ENCODE assay signal across 1 cellular context in the genomic region with DNA sequence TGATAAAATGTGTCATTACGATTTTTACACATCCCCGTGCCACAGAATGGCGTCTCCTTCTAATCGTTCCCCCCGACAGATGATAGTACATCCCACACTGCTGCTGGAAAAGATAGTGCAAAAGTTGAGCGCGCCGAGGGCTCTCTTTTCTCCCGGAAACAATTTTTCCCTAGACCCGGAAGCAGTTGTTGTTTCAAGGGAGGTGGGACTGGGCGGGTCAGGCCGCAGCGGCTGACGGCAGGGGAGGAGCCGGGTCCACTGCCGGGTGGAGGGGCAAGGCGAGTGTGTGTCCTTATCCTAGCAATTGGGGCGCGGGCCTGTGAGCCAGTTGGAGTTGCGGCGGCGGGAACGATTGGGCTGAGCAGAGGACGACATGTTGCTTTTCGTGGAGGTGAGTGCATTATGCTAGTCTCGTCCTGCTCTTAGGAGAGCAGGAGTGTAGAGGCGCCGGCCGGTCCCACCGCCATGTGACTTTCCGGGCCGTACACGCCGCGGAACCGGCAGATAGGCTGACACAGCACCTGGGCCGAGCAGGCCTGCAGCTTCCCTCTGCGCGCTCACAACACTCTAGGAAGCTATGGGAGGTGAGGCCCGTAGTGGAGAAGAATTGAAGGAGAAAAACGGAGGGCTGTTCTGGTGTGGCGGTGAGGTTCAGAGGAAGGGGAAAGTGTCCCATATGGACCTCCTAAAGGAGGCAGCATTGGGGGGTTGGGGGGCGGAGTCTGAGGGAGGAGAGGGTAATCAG.
TF ChIP-seq lines count a peak whose summit lies in the region.

A gene (plus strand): TSS at position 248 of the 745 bp plus-strand sequence. CDS start 126 bp downstream, at position 374.

TF ChIP-seq in GM12878, 131 proteins besides CTCF, POLR2A, EP300 and RAD21 (continued from another document and continues in another):
- TF ChIP-seq, protein P1, sequence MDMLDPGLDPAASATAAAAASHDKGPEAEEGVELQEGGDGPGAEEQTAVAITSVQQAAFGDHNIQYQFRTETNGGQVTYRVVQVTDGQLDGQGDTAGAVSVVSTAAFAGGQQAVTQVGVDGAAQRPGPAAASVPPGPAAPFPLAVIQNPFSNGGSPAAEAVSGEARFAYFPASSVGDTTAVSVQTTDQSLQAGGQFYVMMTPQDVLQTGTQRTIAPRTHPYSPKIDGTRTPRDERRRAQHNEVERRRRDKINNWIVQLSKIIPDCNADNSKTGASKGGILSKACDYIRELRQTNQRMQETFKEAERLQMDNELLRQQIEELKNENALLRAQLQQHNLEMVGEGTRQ (IDR thresholded peaks at IDR 0.05; ENCODE audit: borderline replicate concordance, low read depth, low read length), result no peak
- peak; percentile 35; the same call in 2 of the 3 replicates for TF ChIP-seq POU2F2 (IDR thresholded peaks at IDR 0.05; ENCODE audit: borderline replicate concordance, low read depth, low read length)
- TF ChIP-seq, protein P2, sequence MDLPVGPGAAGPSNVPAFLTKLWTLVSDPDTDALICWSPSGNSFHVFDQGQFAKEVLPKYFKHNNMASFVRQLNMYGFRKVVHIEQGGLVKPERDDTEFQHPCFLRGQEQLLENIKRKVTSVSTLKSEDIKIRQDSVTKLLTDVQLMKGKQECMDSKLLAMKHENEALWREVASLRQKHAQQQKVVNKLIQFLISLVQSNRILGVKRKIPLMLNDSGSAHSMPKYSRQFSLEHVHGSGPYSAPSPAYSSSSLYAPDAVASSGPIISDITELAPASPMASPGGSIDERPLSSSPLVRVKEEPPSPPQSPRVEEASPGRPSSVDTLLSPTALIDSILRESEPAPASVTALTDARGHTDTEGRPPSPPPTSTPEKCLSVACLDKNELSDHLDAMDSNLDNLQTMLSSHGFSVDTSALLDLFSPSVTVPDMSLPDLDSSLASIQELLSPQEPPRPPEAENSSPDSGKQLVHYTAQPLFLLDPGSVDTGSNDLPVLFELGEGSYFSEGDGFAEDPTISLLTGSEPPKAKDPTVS (IDR thresholded peaks at IDR 0.05; ENCODE audit: low read depth, low read length), result no peak
- no peak for TF ChIP-seq FOXK2 (IDR thresholded peaks at IDR 0.05)
- TF ChIP-seq NFXL1 (IDR thresholded peaks at IDR 0.05; ENCODE audit: borderline replicate concordance), result no peak
- TF ChIP-seq SPI1 (IDR thresholded peaks at IDR 0.05; ENCODE audit: borderline replicate concordance, insufficient read depth, low read depth, low read length), result no peak
- TF ChIP-seq, protein P3, sequence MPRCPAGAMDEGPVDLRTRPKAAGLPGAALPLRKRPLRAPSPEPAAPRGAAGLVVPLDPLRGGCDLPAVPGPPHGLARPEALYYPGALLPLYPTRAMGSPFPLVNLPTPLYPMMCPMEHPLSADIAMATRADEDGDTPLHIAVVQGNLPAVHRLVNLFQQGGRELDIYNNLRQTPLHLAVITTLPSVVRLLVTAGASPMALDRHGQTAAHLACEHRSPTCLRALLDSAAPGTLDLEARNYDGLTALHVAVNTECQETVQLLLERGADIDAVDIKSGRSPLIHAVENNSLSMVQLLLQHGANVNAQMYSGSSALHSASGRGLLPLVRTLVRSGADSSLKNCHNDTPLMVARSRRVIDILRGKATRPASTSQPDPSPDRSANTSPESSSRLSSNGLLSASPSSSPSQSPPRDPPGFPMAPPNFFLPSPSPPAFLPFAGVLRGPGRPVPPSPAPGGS (IDR thresholded peaks at IDR 0.05; ENCODE audit: borderline replicate concordance, insufficient read depth, low read depth, low read length, poor library complexity, severe bottlenecking), result no peak
- TF ChIP-seq, protein P4, sequence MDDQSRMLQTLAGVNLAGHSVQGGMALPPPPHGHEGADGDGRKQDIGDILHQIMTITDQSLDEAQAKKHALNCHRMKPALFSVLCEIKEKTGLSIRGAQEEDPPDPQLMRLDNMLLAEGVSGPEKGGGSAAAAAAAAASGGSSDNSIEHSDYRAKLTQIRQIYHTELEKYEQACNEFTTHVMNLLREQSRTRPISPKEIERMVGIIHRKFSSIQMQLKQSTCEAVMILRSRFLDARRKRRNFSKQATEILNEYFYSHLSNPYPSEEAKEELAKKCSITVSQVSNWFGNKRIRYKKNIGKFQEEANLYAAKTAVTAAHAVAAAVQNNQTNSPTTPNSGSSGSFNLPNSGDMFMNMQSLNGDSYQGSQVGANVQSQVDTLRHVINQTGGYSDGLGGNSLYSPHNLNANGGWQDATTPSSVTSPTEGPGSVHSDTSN (IDR thresholded peaks at IDR 0.05; ENCODE audit: insufficient replicate concordance, low read depth, low read length), result no peak
- TF ChIP-seq MXI1 (IDR thresholded peaks at IDR 0.05; ENCODE audit: low read depth, low read length), result peak; percentile 97
- peak; percentile 81 for TF ChIP-seq MYC (IDR thresholded peaks at IDR 0.05; ENCODE audit: insufficient read depth, insufficient read length, insufficient replicate concordance, low read length, severe bottlenecking)
- TF ChIP-seq ZNF274 (IDR thresholded peaks at IDR 0.05; ENCODE audit: insufficient read depth, insufficient read length), result no peak
- peak; percentile 74 for TF ChIP-seq IKZF1 (conservative IDR thresholded peaks at IDR 0.05)
- peak; percentile 86; the same call in 1 of the 2 replicates for TF ChIP-seq HDGF (IDR thresholded peaks at IDR 0.05)
- TF ChIP-seq MYB (IDR thresholded peaks at IDR 0.05; ENCODE audit: borderline replicate concordance, low read depth, low read length), result no peak
- TF ChIP-seq, protein P5, sequence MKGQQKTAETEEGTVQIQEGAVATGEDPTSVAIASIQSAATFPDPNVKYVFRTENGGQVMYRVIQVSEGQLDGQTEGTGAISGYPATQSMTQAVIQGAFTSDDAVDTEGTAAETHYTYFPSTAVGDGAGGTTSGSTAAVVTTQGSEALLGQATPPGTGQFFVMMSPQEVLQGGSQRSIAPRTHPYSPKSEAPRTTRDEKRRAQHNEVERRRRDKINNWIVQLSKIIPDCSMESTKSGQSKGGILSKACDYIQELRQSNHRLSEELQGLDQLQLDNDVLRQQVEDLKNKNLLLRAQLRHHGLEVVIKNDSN (IDR thresholded peaks at IDR 0.05; ENCODE audit: borderline replicate concordance, extremely low read length, insufficient read depth, low read depth, low read length), result peak; percentile 61
- peak; percentile 83 for TF ChIP-seq NBN (IDR thresholded peaks at IDR 0.05)
- TF ChIP-seq YY1 (IDR thresholded peaks at IDR 0.05; ENCODE audit: low read depth, low read length), result peak; percentile 74
- TF ChIP-seq RAD51 (IDR thresholded peaks at IDR 0.05), result peak; percentile 75
- peak; percentile 20; the same call in 1 of the 2 replicates for TF ChIP-seq CREM (IDR thresholded peaks at IDR 0.05; ENCODE audit: low read depth)
- TF ChIP-seq TAF1 (IDR thresholded peaks at IDR 0.05; ENCODE audit: borderline replicate concordance, low read depth, low read length), result peak; percentile 65
- no peak for TF ChIP-seq TARDBP (IDR thresholded peaks at IDR 0.05; ENCODE audit: borderline replicate concordance)
- peak; percentile 77; the same call in 1 of the 2 replicates for TF ChIP-seq ZNF207 (IDR thresholded peaks at IDR 0.05; ENCODE audit: borderline replicate concordance)
- peak; percentile 86 for TF ChIP-seq MTA2 (IDR thresholded peaks at IDR 0.05; ENCODE audit: low read depth)
- no peak for TF ChIP-seq KAT2A (conservative IDR thresholded peaks at IDR 0.05; ENCODE audit: control insufficient read depth, low read depth, low read length)
- TF ChIP-seq POLR2AphosphoS2 (IDR thresholded peaks at IDR 0.05; ENCODE audit: low read depth, low read length), result no peak; the same call in 1 of the 2 replicates
- TF ChIP-seq, protein P6, sequence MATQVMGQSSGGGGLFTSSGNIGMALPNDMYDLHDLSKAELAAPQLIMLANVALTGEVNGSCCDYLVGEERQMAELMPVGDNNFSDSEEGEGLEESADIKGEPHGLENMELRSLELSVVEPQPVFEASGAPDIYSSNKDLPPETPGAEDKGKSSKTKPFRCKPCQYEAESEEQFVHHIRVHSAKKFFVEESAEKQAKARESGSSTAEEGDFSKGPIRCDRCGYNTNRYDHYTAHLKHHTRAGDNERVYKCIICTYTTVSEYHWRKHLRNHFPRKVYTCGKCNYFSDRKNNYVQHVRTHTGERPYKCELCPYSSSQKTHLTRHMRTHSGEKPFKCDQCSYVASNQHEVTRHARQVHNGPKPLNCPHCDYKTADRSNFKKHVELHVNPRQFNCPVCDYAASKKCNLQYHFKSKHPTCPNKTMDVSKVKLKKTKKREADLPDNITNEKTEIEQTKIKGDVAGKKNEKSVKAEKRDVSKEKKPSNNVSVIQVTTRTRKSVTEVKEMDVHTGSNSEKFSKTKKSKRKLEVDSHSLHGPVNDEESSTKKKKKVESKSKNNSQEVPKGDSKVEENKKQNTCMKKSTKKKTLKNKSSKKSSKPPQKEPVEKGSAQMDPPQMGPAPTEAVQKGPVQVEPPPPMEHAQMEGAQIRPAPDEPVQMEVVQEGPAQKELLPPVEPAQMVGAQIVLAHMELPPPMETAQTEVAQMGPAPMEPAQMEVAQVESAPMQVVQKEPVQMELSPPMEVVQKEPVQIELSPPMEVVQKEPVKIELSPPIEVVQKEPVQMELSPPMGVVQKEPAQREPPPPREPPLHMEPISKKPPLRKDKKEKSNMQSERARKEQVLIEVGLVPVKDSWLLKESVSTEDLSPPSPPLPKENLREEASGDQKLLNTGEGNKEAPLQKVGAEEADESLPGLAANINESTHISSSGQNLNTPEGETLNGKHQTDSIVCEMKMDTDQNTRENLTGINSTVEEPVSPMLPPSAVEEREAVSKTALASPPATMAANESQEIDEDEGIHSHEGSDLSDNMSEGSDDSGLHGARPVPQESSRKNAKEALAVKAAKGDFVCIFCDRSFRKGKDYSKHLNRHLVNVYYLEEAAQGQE (IDR thresholded peaks at IDR 0.05; ENCODE audit: low read depth, low read length), result no peak
- no peak for TF ChIP-seq YBX1 (IDR thresholded peaks at IDR 0.05)
- peak in 1 of 2 experiments; percentile 22; a peak in 3 of 4 replicates for TF ChIP-seq IKZF2 (IDR thresholded peaks at IDR 0.05)
- TF ChIP-seq BCL11A (IDR thresholded peaks at IDR 0.05; ENCODE audit: low read depth, low read length), result no peak
- peak; percentile 92 for TF ChIP-seq JUND (IDR thresholded peaks at IDR 0.05; ENCODE audit: low read depth, low read length)
- no peak for TF ChIP-seq IRF4 (IDR thresholded peaks at IDR 0.05; ENCODE audit: low read depth, low read length)
- TF ChIP-seq SUPT20H (IDR thresholded peaks at IDR 0.05; ENCODE audit: borderline replicate concordance, control insufficient read depth, low read depth, low read length), result no peak
- TF ChIP-seq, protein P7, sequence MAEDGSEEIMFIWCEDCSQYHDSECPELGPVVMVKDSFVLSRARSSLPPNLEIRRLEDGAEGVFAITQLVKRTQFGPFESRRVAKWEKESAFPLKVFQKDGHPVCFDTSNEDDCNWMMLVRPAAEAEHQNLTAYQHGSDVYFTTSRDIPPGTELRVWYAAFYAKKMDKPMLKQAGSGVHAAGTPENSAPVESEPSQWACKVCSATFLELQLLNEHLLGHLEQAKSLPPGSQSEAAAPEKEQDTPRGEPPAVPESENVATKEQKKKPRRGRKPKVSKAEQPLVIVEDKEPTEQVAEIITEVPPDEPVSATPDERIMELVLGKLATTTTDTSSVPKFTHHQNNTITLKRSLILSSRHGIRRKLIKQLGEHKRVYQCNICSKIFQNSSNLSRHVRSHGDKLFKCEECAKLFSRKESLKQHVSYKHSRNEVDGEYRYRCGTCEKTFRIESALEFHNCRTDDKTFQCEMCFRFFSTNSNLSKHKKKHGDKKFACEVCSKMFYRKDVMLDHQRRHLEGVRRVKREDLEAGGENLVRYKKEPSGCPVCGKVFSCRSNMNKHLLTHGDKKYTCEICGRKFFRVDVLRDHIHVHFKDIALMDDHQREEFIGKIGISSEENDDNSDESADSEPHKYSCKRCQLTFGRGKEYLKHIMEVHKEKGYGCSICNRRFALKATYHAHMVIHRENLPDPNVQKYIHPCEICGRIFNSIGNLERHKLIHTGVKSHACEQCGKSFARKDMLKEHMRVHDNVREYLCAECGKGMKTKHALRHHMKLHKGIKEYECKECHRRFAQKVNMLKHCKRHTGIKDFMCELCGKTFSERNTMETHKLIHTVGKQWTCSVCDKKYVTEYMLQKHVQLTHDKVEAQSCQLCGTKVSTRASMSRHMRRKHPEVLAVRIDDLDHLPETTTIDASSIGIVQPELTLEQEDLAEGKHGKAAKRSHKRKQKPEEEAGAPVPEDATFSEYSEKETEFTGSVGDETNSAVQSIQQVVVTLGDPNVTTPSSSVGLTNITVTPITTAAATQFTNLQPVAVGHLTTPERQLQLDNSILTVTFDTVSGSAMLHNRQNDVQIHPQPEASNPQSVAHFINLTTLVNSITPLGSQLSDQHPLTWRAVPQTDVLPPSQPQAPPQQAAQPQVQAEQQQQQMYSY (CRISPR knock-in tag; IDR thresholded peaks at IDR 0.05), result no peak
- peak; percentile 52; the same call in 1 of the 2 replicates for TF ChIP-seq ZSCAN29 (IDR thresholded peaks at IDR 0.05)
- 0 out of 2 replicates have a peak, but pooled peaks have one; percentile 20 for TF ChIP-seq RBBP5 (conservative IDR thresholded peaks at IDR 0.05)
- TF ChIP-seq HDAC2 (IDR thresholded peaks at IDR 0.05), result no peak
- TF ChIP-seq GABPA (IDR thresholded peaks at IDR 0.05; ENCODE audit: low read depth), result peak; percentile 98
- no peak for TF ChIP-seq TCF12 (IDR thresholded peaks at IDR 0.05; ENCODE audit: low read depth, low read length)
- 0 out of 2 replicates have a peak, but pooled peaks have one; percentile 48 for TF ChIP-seq MEF2A (IDR thresholded peaks at IDR 0.05; ENCODE audit: insufficient read depth, low read depth, low read length)
- TF ChIP-seq JUNB (IDR thresholded peaks at IDR 0.05), result no peak
- TF ChIP-seq TBL1XR1 (IDR thresholded peaks at IDR 0.05; ENCODE audit: low read depth, low read length), result peak; percentile 72; the same call in 1 of the 2 replicates
- TF ChIP-seq, protein P8, sequence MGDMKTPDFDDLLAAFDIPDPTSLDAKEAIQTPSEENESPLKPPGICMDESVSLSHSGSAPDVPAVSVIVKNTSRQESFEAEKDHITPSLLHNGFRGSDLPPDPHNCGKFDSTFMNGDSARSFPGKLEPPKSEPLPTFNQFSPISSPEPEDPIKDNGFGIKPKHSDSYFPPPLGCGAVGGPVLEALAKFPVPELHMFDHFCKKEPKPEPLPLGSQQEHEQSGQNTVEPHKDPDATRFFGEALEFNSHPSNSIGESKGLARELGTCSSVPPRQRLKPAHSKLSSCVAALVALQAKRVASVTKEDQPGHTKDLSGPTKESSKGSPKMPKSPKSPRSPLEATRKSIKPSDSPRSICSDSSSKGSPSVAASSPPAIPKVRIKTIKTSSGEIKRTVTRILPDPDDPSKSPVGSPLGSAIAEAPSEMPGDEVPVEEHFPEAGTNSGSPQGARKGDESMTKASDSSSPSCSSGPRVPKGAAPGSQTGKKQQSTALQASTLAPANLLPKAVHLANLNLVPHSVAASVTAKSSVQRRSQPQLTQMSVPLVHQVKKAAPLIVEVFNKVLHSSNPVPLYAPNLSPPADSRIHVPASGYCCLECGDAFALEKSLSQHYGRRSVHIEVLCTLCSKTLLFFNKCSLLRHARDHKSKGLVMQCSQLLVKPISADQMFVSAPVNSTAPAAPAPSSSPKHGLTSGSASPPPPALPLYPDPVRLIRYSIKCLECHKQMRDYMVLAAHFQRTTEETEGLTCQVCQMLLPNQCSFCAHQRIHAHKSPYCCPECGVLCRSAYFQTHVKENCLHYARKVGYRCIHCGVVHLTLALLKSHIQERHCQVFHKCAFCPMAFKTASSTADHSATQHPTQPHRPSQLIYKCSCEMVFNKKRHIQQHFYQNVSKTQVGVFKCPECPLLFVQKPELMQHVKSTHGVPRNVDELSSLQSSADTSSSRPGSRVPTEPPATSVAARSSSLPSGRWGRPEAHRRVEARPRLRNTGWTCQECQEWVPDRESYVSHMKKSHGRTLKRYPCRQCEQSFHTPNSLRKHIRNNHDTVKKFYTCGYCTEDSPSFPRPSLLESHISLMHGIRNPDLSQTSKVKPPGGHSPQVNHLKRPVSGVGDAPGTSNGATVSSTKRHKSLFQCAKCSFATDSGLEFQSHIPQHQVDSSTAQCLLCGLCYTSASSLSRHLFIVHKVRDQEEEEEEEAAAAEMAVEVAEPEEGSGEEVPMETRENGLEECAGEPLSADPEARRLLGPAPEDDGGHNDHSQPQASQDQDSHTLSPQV (IDR thresholded peaks at IDR 0.05), result no peak
- no peak for TF ChIP-seq FOS (IDR thresholded peaks at IDR 0.05; ENCODE audit: borderline replicate concordance, extremely low read depth, insufficient read length)
